ENCODE assay signal across 23 cellular contexts in genomic region chr19:28530406-28531035, GRCh38.
DNase-seq lines count a peak whose midpoint lies in the region; ATAC-seq and TF ChIP-seq lines count a peak whose summit lies in the region.
"Had no signal": no experiment of that assay in that cellular context is flagged by ENCODE, and none has a peak within 500 bp of the region (broad histone marks: within the 10 kb centered on the region; RNA-seq: fewer than 3 reads in every experiment).

No MANE protein-coding gene starts in this region.

- H3K9me3 Mint-ChIP-seq in H9 (peaks cover 3 to 8% of the 10 kb centered on the region in 2 experiments; a peak in 4 of 5 replicates), endodermal cell (peaks cover 7% of the 10 kb centered on the region)

- H2AFZ ChIP-seq in H9 (ENCODE audit: low read length) (no peak overlapping the region), OCI-LY3 (ENCODE audit: low read depth, low read length) (no peak overlapping the region; the same call in 1 of the 2 replicates)

- H3K27me3 Mint-ChIP-seq in H9 (ENCODE audit: low read depth) (no peaks in the 10 kb centered on the region), endodermal cell (ENCODE audit: insufficient read depth) (no peaks in the 10 kb centered on the region)

- H2BK12ac ChIP-seq in H9 (ENCODE audit: insufficient read length, low read depth, low read length), result no peak overlapping the region

- H2BK15ac ChIP-seq in H9 (ENCODE audit: low read depth, low read length), result no peak overlapping the region

- no peak overlapping the region for H3K27ac Mint-ChIP-seq in H9
- no peak overlapping the region for H3K27ac Mint-ChIP-seq in endodermal cell
- H3K27ac Mint-ChIP-seq: CD8-positive, alpha-beta T cell; T-helper 1 cell treated with Interleukin-12 subunit alpha and Interleukin-12 subunit beta and Interleukin-4 antibody, amounts not matched to agents 30 μg/mL and 1 μg/mL, for 36 hours had no signal

- H3K4me1 Mint-ChIP-seq in H9 (peaks cover 0 to 11% of the 10 kb centered on the region in 2 experiments; a peak in 2 of 4 replicates), endodermal cell (no peaks in the 10 kb centered on the region)

- no peak overlapping the region for H4K8ac ChIP-seq in H9 (replicated peaks; ENCODE audit: insufficient read length, low read depth, low read length)

- H3K36me3 ChIP-seq in OCI-LY3 (replicated peaks; ENCODE audit: low read depth, low read length) (peaks cover 7% of the 10 kb centered on the region), endodermal cell (ENCODE audit: control insufficient read depth, insufficient read depth, low read length) (no peaks in the 10 kb centered on the region), prostate gland (no peaks in the 10 kb centered on the region)
- H3K36me3 ChIP-seq: MG63 had no signal

- H2BK120ac ChIP-seq in H9 (ENCODE audit: low read depth, low read length, poor library complexity, severe bottlenecking), result no peak overlapping the region

- H3K4me3 ChIP-seq in OCI-LY3 (ENCODE audit: low read length), result no peak overlapping the region
- no peak overlapping the region for H3K4me3 ChIP-seq in endodermal cell (ENCODE audit: low read length)
- H3K4me3 ChIP-seq in prostate gland, result no peak overlapping the region
- H3K4me3 ChIP-seq: MG63, SK-N-MC had no signal

- H4K20me1 ChIP-seq in H9 (ENCODE audit: control insufficient read depth, insufficient read depth, insufficient read length), result no peaks in the 10 kb centered on the region
- H4K20me1 ChIP-seq in OCI-LY3 (ENCODE audit: insufficient read depth, low read length), result no peaks in the 10 kb centered on the region

- no peak overlapping the region for H3K27ac ChIP-seq in C4-2B
- no peak overlapping the region for H3K27ac ChIP-seq in H9 (ENCODE audit: insufficient read length, low read depth, low read length)
- no peak overlapping the region for H3K27ac ChIP-seq in OCI-LY3 (ENCODE audit: low read length)
- no peak overlapping the region for H3K27ac ChIP-seq in endodermal cell (ENCODE audit: low read depth, low read length)
- H3K27ac ChIP-seq in prostate gland, result no peak overlapping the region
- H3K27ac ChIP-seq: SK-N-MC had no signal

- H3K56ac ChIP-seq in H9 (ENCODE audit: insufficient read length, low read depth, low read length), result no peak overlapping the region

- H3T11ph ChIP-seq in H9 (ENCODE audit: low read length), result no peak overlapping the region

- no peak overlapping the region for H4K91ac ChIP-seq in H9 (ENCODE audit: insufficient read length, low read depth, low read length)

- 0 out of 2 replicates have a peak, but pooled peaks have one; percentile 4 for TF ChIP-seq CTCF in C4-2B (conservative IDR thresholded peaks at IDR 0.05)
- peak; percentile 37; the same call in 1 of the 3 replicates for TF ChIP-seq CTCF in H9 (conservative IDR thresholded peaks at IDR 0.05)
- TF ChIP-seq CTCF in OCI-LY3 (IDR thresholded peaks at IDR 0.05; ENCODE audit: low read depth, low read length), result peak; percentile 37
- TF ChIP-seq CTCF in endodermal cell (conservative IDR thresholded peaks at IDR 0.05), result peak; percentile 63
- TF ChIP-seq CTCF in prostate gland (IDR thresholded peaks at IDR 0.05), result no peak

- no peak overlapping the region for H3K9ac ChIP-seq in H9 (ENCODE audit: extremely low read depth, insufficient read length, low read length)
- H3K9ac ChIP-seq in OCI-LY3 (ENCODE audit: low read length), result no peak overlapping the region
- no peak overlapping the region for H3K9ac ChIP-seq in endodermal cell (ENCODE audit: extremely low read depth, low read length, poor library complexity, severe bottlenecking)

- no CpG with 5 or more reads among the region's 2 CpGs for WGBS in H9 (ENCODE audit: extremely low coverage, insufficient read length, low lambda C conversion rate)
- 94 to 100% methylated on average over 1 to 2 of the region's 2 CpGs for WGBS in endodermal cell (ENCODE audit: insufficient coverage in 1 of 2, insufficient read length in 1 of 2), 2 experiments
- 88% methylated on average over 2 of the region's 2 CpGs for WGBS in prostate gland

- intact Hi-C loops in prostate gland (cut with DNase I), result no loop called here

- H3K9me3 ChIP-seq in H9 (ENCODE audit: control insufficient read depth, low read depth, low read length) (no peaks in the 10 kb centered on the region), OCI-LY3 (ENCODE audit: insufficient read depth, low read length) (peaks cover 15% of the 10 kb centered on the region), endodermal cell (ENCODE audit: control insufficient read depth, low read length) (peaks cover 8% of the 10 kb centered on the region), prostate gland (no peaks in the 10 kb centered on the region)
- H3K9me3 ChIP-seq: MG63 had no signal

- H3K23me2 ChIP-seq in H9 (ENCODE audit: insufficient read length, low read depth, low read length, poor library complexity, severe bottlenecking), result no peaks in the 10 kb centered on the region

- no peak overlapping the region for H4K5ac ChIP-seq in H9 (ENCODE audit: insufficient read length, low read depth, low read length)

- H3K4me2 ChIP-seq in H9 (ENCODE audit: insufficient read depth, insufficient read length, low read length), result no peak overlapping the region
- H3K4me2 ChIP-seq in OCI-LY3 (ENCODE audit: low read length), result no peak overlapping the region

- H2AK5ac ChIP-seq in H9 (ENCODE audit: insufficient read length, low read length), result no peak overlapping the region

- no peak overlapping the region for H3K4ac ChIP-seq in H9 (ENCODE audit: low read depth, low read length)

- H3K79me2 ChIP-seq in H9 (ENCODE audit: insufficient read depth, low read length) (no peaks in the 10 kb centered on the region), OCI-LY3 (ENCODE audit: low read length) (no peaks in the 10 kb centered on the region)

- no peak overlapping the region for H3K14ac ChIP-seq in H9 (ENCODE audit: insufficient read depth, low read length)

- H3K79me1 ChIP-seq in H9 (ENCODE audit: insufficient read depth, low read depth, low read length, poor library complexity, severe bottlenecking), result no peaks in the 10 kb centered on the region

- no peak for ATAC-seq in HG03521 (IDR thresholded peaks at IDR 0.05; ENCODE audit: unreplicated experiment)
- ATAC-seq: CD8-positive, alpha-beta T cell; Panc1 had no signal

- no peak overlapping the region for H2BK20ac ChIP-seq in H9 (ENCODE audit: low read depth, low read length, poor library complexity, severe bottlenecking)

- no peak overlapping the region for H3K18ac ChIP-seq in H9 (ENCODE audit: insufficient read length, low read depth, low read length)

- H3K4me3 Mint-ChIP-seq in H9, result no peak overlapping the region
- no peak overlapping the region for H3K4me3 Mint-ChIP-seq in endodermal cell
- H3K4me3 Mint-ChIP-seq: CD8-positive, alpha-beta T cell; T-helper 1 cell treated with Interleukin-12 subunit alpha and Interleukin-12 subunit beta and Interleukin-4 antibody, amounts not matched to agents 30 μg/mL and 1 μg/mL, for 36 hours had no signal

- peaks cover 0 to 9% (median 2%) of the 10 kb centered on the region in 3 experiments; a peak in 5 of 7 replicates for H3K36me3 Mint-ChIP-seq in H9 (ENCODE audit: insufficient read depth in 1 of 3, low read depth in 3 of 3)
- peaks cover 1% of the 10 kb centered on the region for H3K36me3 Mint-ChIP-seq in endodermal cell (ENCODE audit: low read depth)
- H3K36me3 Mint-ChIP-seq: CD8-positive, alpha-beta T cell had no signal

- no peak overlapping the region for H2BK5ac ChIP-seq in H9 (ENCODE audit: insufficient read length, low read length)

- DNase-seq in H9 (no peak), endodermal cell (no peak), EL (no peak), prostate gland (ENCODE audit: low spot score) (no peak)
- DNase-seq: C1 segment of cervical spinal cord; CD8-positive, alpha-beta T cell; DMS79 treated with DMSO at 0.1 percent for 48 hours; KBM-7; MG63; NCI-H1092 treated with DMSO at 0.1 percent for 48 hours; NCI-H1436; NCI-H187; NCI-H2081 treated with DMSO at 0.1 percent for 48 hours; NCI-H2171; NCI-H345; NCI-H510A treated with DMSO at 0.1 percent for 48 hours; SHP77 treated with DMSO at 0.1 percent for 48 hours had no signal

- H3K4me1 ChIP-seq in H9 (ENCODE audit: insufficient read depth, low read length) (no peaks in the 10 kb centered on the region), OCI-LY3 (ENCODE audit: low read length) (no peaks in the 10 kb centered on the region), endodermal cell (ENCODE audit: control insufficient read depth, insufficient read depth, low read length) (no peaks in the 10 kb centered on the region), prostate gland (replicated peaks) (no peaks in the 10 kb centered on the region)

- H3K23ac ChIP-seq in H9 (ENCODE audit: insufficient read length, low read depth, low read length), result no peak overlapping the region

- no peak for TF ChIP-seq POLR2A in prostate gland (IDR thresholded peaks at IDR 0.05)

- H3K27me3 ChIP-seq in H9 (ENCODE audit: insufficient read depth, low read length) (no peaks in the 10 kb centered on the region), OCI-LY3 (ENCODE audit: low read depth, low read length) (no peaks in the 10 kb centered on the region), endodermal cell (ENCODE audit: control insufficient read depth, insufficient read depth, low read length, poor library complexity, severe bottlenecking) (no peaks in the 10 kb centered on the region), prostate gland (replicated peaks; ENCODE audit: insufficient read depth) (no peaks in the 10 kb centered on the region)
- H3K27me3 ChIP-seq: MG63 had no signal

Comparison
In these comparisons a context has a peak if more than half of its experiments do, and no peak if none do; other contexts are left out.
1. CTCF ChIP-seq: peak in C4-2B (single experiment), H9 (single experiment), OCI-LY3 (single experiment) and endodermal cell (single experiment); none in prostate gland (0 of 4).